In the genomic region with DNA sequence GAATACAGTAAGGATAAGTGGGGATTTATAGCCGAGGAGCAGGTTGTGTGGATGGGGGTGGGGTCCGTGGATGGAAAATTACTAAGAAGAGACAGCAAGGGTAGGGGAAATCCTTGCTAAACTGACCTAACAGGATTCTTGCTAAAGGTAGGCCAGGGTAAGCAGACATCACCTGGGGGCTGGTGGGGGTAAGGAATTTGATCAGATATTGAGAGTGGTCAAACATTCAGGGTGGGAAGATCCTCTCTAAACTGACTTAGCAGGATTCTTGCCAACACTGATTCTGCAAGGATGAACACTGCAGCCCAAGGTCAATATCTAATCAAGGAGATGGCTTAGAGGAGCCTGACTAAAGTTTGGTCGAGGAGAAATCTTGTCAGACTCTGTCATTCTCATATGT, we compare ENCODE assay signal across 16 cellular contexts. TPM values are rescaled to one million over a fixed set of nuclear protein-coding genes. Genes with fewer than 3 reads are reported as not detected.
A peak's percentile ranks its signal among the peaks of the same experiment; 100 is the strongest.
DNase-seq lines count a peak whose midpoint lies in the region; ATAC-seq, FAIRE-seq and TF ChIP-seq lines count a peak whose summit lies in the region.
"Had no signal": no experiment of that assay in that cellular context is flagged by ENCODE, and none has a peak within 500 bp of the region (broad histone marks: within the 10 kb centered on the region; RNA-seq: fewer than 3 reads in every experiment).

No MANE protein-coding gene starts in this region.

- TF ChIP-seq POLR2A in HepG2 (IDR thresholded peaks at IDR 0.05; ENCODE audit: insufficient read depth in 1 of 2, low read depth in 2 of 2, low read length in 2 of 2) (no peak), right lobe of liver (IDR thresholded peaks at IDR 0.05) (no peak), transverse colon (IDR thresholded peaks at IDR 0.05) (no peak)

- H3K4me3 Mint-ChIP-seq in IgD-negative memory B cell (no peak overlapping the region), type B pancreatic cell (peak overlapping the region; percentile 57)

- H3K27ac Mint-ChIP-seq in IgD-negative memory B cell (peak overlapping the region in 2 of 3 donors; percentile 14 to 23), type B pancreatic cell (peak overlapping the region; percentile 96)

- no peaks in the 10 kb centered on the region; a peak in 1 of 5 replicates for H3K27me3 ChIP-seq in HepG2 (ENCODE audit: control insufficient read depth in 1 of 2, insufficient read depth in 2 of 2, low read length in 2 of 2)
- H3K27me3 ChIP-seq in right lobe of liver: no peaks in the 10 kb centered on the region
- no peaks in the 10 kb centered on the region for H3K27me3 ChIP-seq in transverse colon

- no peak for TF ChIP-seq RAD21 in HepG2 (CRISPR knock-in tag; IDR thresholded peaks at IDR 0.05)

- POLR2A ChIA-PET in HepG2 (lab: Yijun Ruan, JAX): interaction anchor here (1.3 kb wide), 1 partner anchor 188 kb away, joined by 3 read pairs; the partner anchor contains the start of gene RIC1

- H3K9ac ChIP-seq in HepG2 (ENCODE audit: insufficient read depth, low read depth, low read length): no peak overlapping the region

- TF ChIP-seq EP300 in HepG2 (IDR thresholded peaks at IDR 0.05; ENCODE audit: low read depth in 2 of 2, low read length in 2 of 2): no peak
- no peak for TF ChIP-seq EP300 in HepG2 (CRISPR knock-in tag; IDR thresholded peaks at IDR 0.05; ENCODE audit: borderline replicate concordance)
- TF ChIP-seq EP300 in transverse colon (IDR thresholded peaks at IDR 0.05; ENCODE audit: low read depth): no peak

- WGBS in HepG2 (ENCODE audit: low lambda C conversion rate): 3% methylated on average over 3 of the region's 3 CpGs
- WGBS in right lobe of liver (ENCODE audit: insufficient coverage, low coverage, low lambda C conversion rate, missing lambda C conversion rate): 81% methylated on average over 2 of the region's 3 CpGs
- WGBS in transverse colon (ENCODE audit: low coverage in 1 of 2), 2 donors: 84% methylated on average over 3 of the region's 3 CpGs; no CpG with 5 or more reads in 1 of the 2 donors

- in situ Hi-C loops in HepG2 (cut with HindIII; ENCODE audit: extremely low pct_ligation_motif_present, low pct_unique_long_range_greater_than_20kb): loop anchor here (5.0 to 25.0 kb wide), 4 partner anchors 154 to 678 kb away; partner anchors contain the start of genes INSL6 and JAK2
- in situ Hi-C loops in transverse colon (cut with MboI; ENCODE audit: low pct_ligation_motif_present in 1 of 4, low pct_unique_long_range_greater_than_20kb in 1 of 4, low sequenced_read_pairs in 3 of 4): loop anchor here in 3 of 4 donors (25.0 kb wide), 4 partner anchors 172 to 678 kb away; partner anchors contain the start of genes INSL6 (in 1 of the 3) and JAK2 (in 1 of the 3)

- ATAC-seq in HepG2 (no peak), right lobe of liver (no peak), HG02588 (IDR thresholded peaks at IDR 0.05; ENCODE audit: unreplicated experiment) (no peak)

- no peak overlapping the region for H3K27ac ChIP-seq in HepG2 (ENCODE audit: extremely low read length, insufficient read depth, low read length)
- H3K27ac ChIP-seq in right lobe of liver: no peak overlapping the region
- H3K27ac ChIP-seq in transverse colon: no peak overlapping the region

- intact Hi-C loops in HepG2 (cut with micrococcal nuclease; ENCODE audit: unreplicated experiment): no loop called here
- intact Hi-C loops in right lobe of liver (cut with DNase I): loop anchor here in 1 of 2 donors (10.0 kb wide), 1 partner anchor 154 kb away; no protein-coding TSS in a partner anchor
- intact Hi-C loops in transverse colon (cut with DNase I; ENCODE audit: low total_unique reads): no loop called here

- H3K4me1 ChIP-seq in HepG2 (ENCODE audit: insufficient read depth, low read length) (peaks cover 25% of the 10 kb centered on the region), right lobe of liver (peaks cover 0 to 16% (median 2%) of the 10 kb centered on the region in 4 donors), transverse colon (peaks cover 6 to 21% (median 13%) of the 10 kb centered on the region in 4 donors)

- H3K36me3 Mint-ChIP-seq in IgD-negative memory B cell (no peaks in the 10 kb centered on the region), type B pancreatic cell (peaks cover 13% of the 10 kb centered on the region)

- H3K27me3 Mint-ChIP-seq in IgD-negative memory B cell: no peaks in the 10 kb centered on the region
- H3K27me3 Mint-ChIP-seq in type B pancreatic cell: no peaks in the 10 kb centered on the region
- H3K27me3 Mint-ChIP-seq: B cell had no signal

- H3K9me3 Mint-ChIP-seq in IgD-negative memory B cell (no peaks in the 10 kb centered on the region), type B pancreatic cell (peaks cover 5% of the 10 kb centered on the region)
- H3K9me3 Mint-ChIP-seq: CD4-positive, CD25-positive, alpha-beta regulatory T cell had no signal

- H3K4me1 Mint-ChIP-seq in IgD-negative memory B cell (peaks cover 18 to 29% (median 26%) of the 10 kb centered on the region in 3 donors), type B pancreatic cell (ENCODE audit: unreplicated experiment) (peaks cover 20% of the 10 kb centered on the region)

- no peak overlapping the region for H2AFZ ChIP-seq in HepG2 (ENCODE audit: low read length)

- H4K20me1 ChIP-seq in HepG2 (ENCODE audit: insufficient read depth, low read length): no peaks in the 10 kb centered on the region

- no peak for FAIRE-seq in HepG2 (lab: Jason Lieb, UNC)

- H3K9me3 ChIP-seq in HepG2 (ENCODE audit: low read length) (no peaks in the 10 kb centered on the region), right lobe of liver (no peaks in the 10 kb centered on the region), transverse colon (no peaks in the 10 kb centered on the region)

- no peak overlapping the region for H3K4me3 ChIP-seq in HepG2 (replicated peaks in 1 of 3; ENCODE audit: insufficient read depth in 1 of 3, low read depth in 2 of 3, low read length in 3 of 3)
- no peak overlapping the region for H3K4me3 ChIP-seq in right lobe of liver
- no peak overlapping the region for H3K4me3 ChIP-seq in transverse colon

- no TSS peak for BruUV-seq in HepG2 (replicated peaks; lab: Mats Ljungman, UMichigan)

- TF ChIP-seq CTCF in HepG2 (CRISPR knock-in tag; IDR thresholded peaks at IDR 0.05) (no peak), right lobe of liver (IDR thresholded peaks at IDR 0.05) (no peak), type B pancreatic cell (conservative IDR thresholded peaks at IDR 0.05) (no peak), transverse colon (IDR thresholded peaks at IDR 0.05) (no peak)

- no peak for DNase-seq in HepG2 (ENCODE audit: low spot score)
- DNase-seq in right lobe of liver: no peak
- DNase-seq in islet precursor cell: peak; percentile 69
- DNase-seq in type B pancreatic cell (ENCODE audit: extremely low spot score, unreplicated experiment): no peak
- no peak for DNase-seq in transverse colon
- DNase-seq: Calu3; CD4-positive, CD25-positive, alpha-beta regulatory T cell; NCI-H1105 treated with DMSO at 0.1 percent for 48 hours; NCI-H187; NCI-H69; OCI-M1; RPMI8226; SIG-M5 had no signal

- H3K36me3 ChIP-seq in HepG2 (replicated peaks in 1 of 2; ENCODE audit: control insufficient read depth in 1 of 2, insufficient read depth in 2 of 2, low read length in 2 of 2): no peaks in the 10 kb centered on the region
- no peaks in the 10 kb centered on the region for H3K36me3 ChIP-seq in right lobe of liver
- H3K36me3 ChIP-seq in transverse colon: no peaks in the 10 kb centered on the region

- peak overlapping the region; percentile 30; the same call in 1 of the 2 replicates for H3K4me2 ChIP-seq in HepG2 (ENCODE audit: low read depth, low read length)

- CTCF ChIA-PET in HepG2 (lab: Yijun Ruan, JAX; ENCODE audit: low intra/inter-chr PET ratio, low total read pairs): no interaction called here

- H3K79me2 ChIP-seq in HepG2 (ENCODE audit: insufficient read depth, low read length): no peaks in the 10 kb centered on the region

RNA-seq across cellular contexts. Expression of gene PLGRKT, which starts 2.7 kb away (rescaled TPM):
- total RNA-seq in HepG2 (2016; rRNA removed; fragmentation: Illumina TruSeq; extraction: Trizol) (15.8 and 20.2 TPM in 2 replicates), right lobe of liver (10 to 100 TPM in 4 of 6 experiments, 1 to 10 TPM in 2; 7.3 to 14.4 (median 11.4) TPM), type B pancreatic cell (ENCODE audit: low replicate concordance) (25.6 and 25.9 TPM in 2 replicates), transverse colon (10 to 100 TPM in 2 of 4 donors, 1 to 10 TPM in 2; 1.6 to 58.3 (median 16.5) TPM)
- total RNA-seq in HepG2 (2016; cell fraction: cytosol; rRNA removed; fragmentation: Illumina TruSeq; extraction: Trizol; ENCODE audit: low read depth): 12.4 and 12.7 TPM in 2 replicates
- 15.6 and 19.3 TPM in 2 replicates for total RNA-seq in HepG2 (2016; cell fraction: insoluble cytoplasmic fraction; rRNA removed; fragmentation: Illumina TruSeq; extraction: Trizol)
- 10.4 and 17.6 TPM in 2 replicates for total RNA-seq in HepG2 (2016; cell fraction: membrane; rRNA removed; fragmentation: Illumina TruSeq; extraction: Trizol)
- 9.1 and 9.3 TPM in 2 replicates for total RNA-seq in HepG2 (2016; cell fraction: nucleus; rRNA removed; fragmentation: Illumina TruSeq; extraction: Trizol)
- polyA plus RNA-seq in HepG2 (2011; rRNA removed) (3.4 and 5.0 TPM in 2 replicates), IgD-negative memory B cell (28.7 TPM)
- 3.1 and 4.3 TPM in 2 replicates for polyA plus RNA-seq in HepG2 (2011; cell fraction: cytosol; rRNA removed)
- 0.90 and 1.0 TPM in 2 replicates for polyA plus RNA-seq in HepG2 (2011; cell fraction: nucleus; rRNA removed)
- 4.8 and 8.9 TPM in 2 replicates for polyA plus RNA-seq in HepG2 (2012)
- polyA plus RNA-seq in HepG2 (2016; cell fraction: cytosol; fragmentation: Illumina TruSeq; extraction: Trizol; ENCODE audit: low read depth): 13.6 and 21.5 TPM in 2 replicates
- 19.8 and 20.9 TPM in 2 replicates for polyA plus RNA-seq in HepG2 (2016; cell fraction: insoluble cytoplasmic fraction; fragmentation: Illumina TruSeq; extraction: Trizol; ENCODE audit: low read depth)
- 8.7 and 14.3 TPM in 2 replicates for polyA plus RNA-seq in HepG2 (2016; cell fraction: membrane; fragmentation: Illumina TruSeq; extraction: Trizol; ENCODE audit: low read depth)
- polyA plus RNA-seq in HepG2 (2016; cell fraction: nucleus; fragmentation: Illumina TruSeq; extraction: Trizol; ENCODE audit: insufficient read depth, low read depth): 13.8 and 15.8 TPM in 2 replicates
- polyA minus RNA-seq in HepG2 (2011; rRNA and poly(A)+ RNA removed; ENCODE audit: low replicate concordance): 1.7 and 3.1 TPM in 2 replicates
- polyA minus RNA-seq in HepG2 (2011; cell fraction: cytosol; rRNA and poly(A)+ RNA removed): 2.5 and 4.3 TPM in 2 replicates
- polyA minus RNA-seq in HepG2 (2011; cell fraction: nucleus; rRNA and poly(A)+ RNA removed): 2.4 and 3.1 TPM in 2 replicates

RNA-seq across cellular contexts. Expression of gene CD274, which starts 9.9 kb away (rescaled TPM):
- total RNA-seq in HepG2 (2016; rRNA removed; fragmentation: Illumina TruSeq; extraction: Trizol) (0.49 TPM in 1 of 2 replicates, not detected in the other), right lobe of liver (1 to 10 TPM in 4 of 6 experiments, under 1 TPM in 2; 0.87 to 3.7 (median 1.5) TPM), type B pancreatic cell (ENCODE audit: low replicate concordance) (1.2 and 1.4 TPM in 2 replicates), transverse colon (1 to 10 TPM in 2 of 4 donors, under 1 TPM in 1, not detected in 1; 0.80 to 2.9 (median 1.2) TPM)
- total RNA-seq in HepG2 (2016; cell fraction: cytosol; rRNA removed; fragmentation: Illumina TruSeq; extraction: Trizol; ENCODE audit: low read depth): 0.53 TPM in 1 of 2 replicates, not detected in the other
- 0.52 TPM in 1 of 2 replicates, not detected in the other for total RNA-seq in HepG2 (2016; cell fraction: insoluble cytoplasmic fraction; rRNA removed; fragmentation: Illumina TruSeq; extraction: Trizol)
- not detected in 2 replicates for total RNA-seq in HepG2 (2016; cell fraction: membrane; rRNA removed; fragmentation: Illumina TruSeq; extraction: Trizol)
- total RNA-seq in HepG2 (2016; cell fraction: nucleus; rRNA removed; fragmentation: Illumina TruSeq; extraction: Trizol): not detected in 2 replicates
- polyA plus RNA-seq in HepG2 (2011; rRNA removed) (0.07 and 0.17 TPM in 2 replicates), IgD-negative memory B cell (0.35 TPM)
- polyA plus RNA-seq in HepG2 (2011; cell fraction: cytosol; rRNA removed): 0.04 TPM in 1 of 2 replicates, not detected in the other
- 0.05 and 0.24 TPM in 2 replicates for polyA plus RNA-seq in HepG2 (2011; cell fraction: nucleus; rRNA removed)
- 0.33 TPM in 1 of 2 replicates, not detected in the other for polyA plus RNA-seq in HepG2 (2012)
- polyA plus RNA-seq in HepG2 (2016; cell fraction: cytosol; fragmentation: Illumina TruSeq; extraction: Trizol; ENCODE audit: low read depth): not detected in 2 replicates
- polyA plus RNA-seq in HepG2 (2016; cell fraction: insoluble cytoplasmic fraction; fragmentation: Illumina TruSeq; extraction: Trizol; ENCODE audit: low read depth): 0.69 TPM in 1 of 2 replicates, not detected in the other
- not detected in 2 replicates for polyA plus RNA-seq in HepG2 (2016; cell fraction: membrane; fragmentation: Illumina TruSeq; extraction: Trizol; ENCODE audit: low read depth)
- 1.1 TPM in 1 of 2 replicates, not detected in the other for polyA plus RNA-seq in HepG2 (2016; cell fraction: nucleus; fragmentation: Illumina TruSeq; extraction: Trizol; ENCODE audit: insufficient read depth, low read depth)
- 0.33 TPM in 1 of 2 replicates, not detected in the other for polyA minus RNA-seq in HepG2 (2011; rRNA and poly(A)+ RNA removed; ENCODE audit: low replicate concordance)
- polyA minus RNA-seq in HepG2 (2011; cell fraction: cytosol; rRNA and poly(A)+ RNA removed): not detected in 2 replicates
- 0.13 TPM in 1 of 2 replicates, not detected in the other for polyA minus RNA-seq in HepG2 (2011; cell fraction: nucleus; rRNA and poly(A)+ RNA removed)
